ENCODE assay signal across 14 cellular contexts in genomic region chr20:63254237-63254535, GRCh38. TPM values are rescaled to one million over a fixed set of nuclear protein-coding genes. Genes with fewer than 3 reads are reported as not detected.
A peak's percentile ranks its signal among the peaks of the same experiment; 100 is the strongest.
DNase-seq lines count a peak whose midpoint lies in the region; ATAC-seq and TF ChIP-seq lines count a peak whose summit lies in the region.
"Had no signal": no experiment of that assay in that cellular context is flagged by ENCODE, and none has a peak within 500 bp of the region (broad histone marks: within the 10 kb centered on the region; RNA-seq: fewer than 3 reads in every experiment).

Gene NKAIN4, minus strand, starts transcription at chr20:63254463. Its CDS starts 13 bp downstream, at chr20:63254450.

- in situ Hi-C loops in G401 (cut with HindIII; ENCODE audit: low sequenced_read_pairs): no loop called here

- ATAC-seq in activated B cell treated with CpG ODN at 0.5 μM for 24 hours (ENCODE audit: low read depth): no peak
- ATAC-seq in HG03139 (IDR thresholded peaks at IDR 0.05; ENCODE audit: unreplicated experiment): no peak
- ATAC-seq: body of pancreas had no signal

- no peak for DNase-seq in Caco-2
- DNase-seq in activated B cell treated with CpG ODN at 0.5 μM for 24 hours: no peak
- no peak for DNase-seq in retinal pigment epithelial cell (ENCODE audit: low read depth)
- DNase-seq in T1000 (lab: John Stamatoyannopoulos, UW): no peak
- no peak for DNase-seq in activated CD4-positive, alpha-beta memory T cell treated with anti-CD3 and anti-CD28 coated beads for 36 hours
- no peak for DNase-seq in G401 (ENCODE audit: low spot score)
- DNase-seq: NCI-H1092 treated with DMSO at 0.1 percent for 48 hours, T-helper 9 cell had no signal

- H3K4me1 Mint-ChIP-seq in Caco-2 (ENCODE audit: low read depth, unreplicated experiment): peaks cover 52% of the 10 kb centered on the region
- H3K4me1 Mint-ChIP-seq in activated B cell treated with CpG ODN at 0.5 μM for 24 hours: peaks cover 14% of the 10 kb centered on the region
- peaks cover 3% of the 10 kb centered on the region for H3K4me1 Mint-ChIP-seq in activated CD4-positive, alpha-beta memory T cell treated with anti-CD3 and anti-CD28 coated beads for 36 hours (ENCODE audit: low read depth)

- H3K4me3 ChIP-seq in Caco-2 (ENCODE audit: low read depth, low read length) (peak within 1 kb of the TSS; percentile 13), iPS-18a (ENCODE audit: low read length) (peak within 1 kb of the TSS; percentile 53), retinal pigment epithelial cell (ENCODE audit: low read length) (peak within 1 kb of the TSS; percentile 32)
- H3K4me3 ChIP-seq: body of pancreas had no signal

- TF ChIP-seq CTCF in Caco-2 (IDR thresholded peaks at IDR 0.05; ENCODE audit: insufficient read depth in 1 of 2, low read depth in 1 of 2, low read length in 1 of 2, severe bottlenecking in 1 of 2, unreplicated experiment in 1 of 2) (no peak), activated B cell treated with CpG ODN at 0.5 μM for 24 hours (IDR thresholded peaks at IDR 0.05) (no peak), retinal pigment epithelial cell (conservative IDR thresholded peaks at IDR 0.05; ENCODE audit: low read depth, low read length) (no peak)

- POLR2A ChIA-PET in Caco-2 (lab: Charles Lee): no interaction called here
- POLR2A ChIA-PET in activated B cell treated with CpG ODN at 0.5 μM for 24 hours (lab: Charles Lee): no interaction called here
- POLR2A ChIA-PET in activated CD4-positive, alpha-beta memory T cell treated with anti-CD3 and anti-CD28 coated beads for 36 hours (lab: Charles Lee): no interaction called here

- CTCF ChIA-PET in Caco-2 (lab: Charles Lee): interaction anchor here (1.4 to 3.2 kb wide), 3 partner anchors 11 to 31 kb away, joined by 4 to 23 read pairs (median 6); no protein-coding TSS in a partner anchor
- CTCF ChIA-PET in activated B cell treated with CpG ODN at 0.5 μM for 24 hours (lab: Charles Lee): no interaction called here
- CTCF ChIA-PET in activated CD4-positive, alpha-beta memory T cell treated with anti-CD3 and anti-CD28 coated beads for 36 hours (lab: Charles Lee): interaction anchor here (2.3 kb wide), 1 partner anchor 31 kb away, joined by 6 read pairs; no protein-coding TSS in a partner anchor

- H3K9me3 Mint-ChIP-seq in Caco-2 (ENCODE audit: unreplicated experiment): no peaks in the 10 kb centered on the region
- H3K9me3 Mint-ChIP-seq in activated B cell treated with CpG ODN at 0.5 μM for 24 hours: no peaks in the 10 kb centered on the region
- H3K9me3 Mint-ChIP-seq in activated CD4-positive, alpha-beta memory T cell treated with anti-CD3 and anti-CD28 coated beads for 36 hours: no peaks in the 10 kb centered on the region
- H3K9me3 Mint-ChIP-seq: stimulated activated naive CD8-positive, alpha-beta T cell treated with anti-CD3 and anti-CD28 coated beads, Interleukin-15, Interleukin-2, amounts not matched to agents 100 ng/mL and 50 ng/mL, for 24 hours had no signal

- no peaks in the 10 kb centered on the region for H3K9me3 ChIP-seq in Caco-2
- H3K9me3 ChIP-seq in iPS-18a (ENCODE audit: control insufficient read depth, low read depth, low read length): no peaks in the 10 kb centered on the region
- H3K9me3 ChIP-seq: body of pancreas had no signal

- H3K36me3 ChIP-seq in Caco-2 (ENCODE audit: control insufficient read depth, insufficient read depth, low read length) (no peaks in the 10 kb centered on the region), iPS-18a (ENCODE audit: control insufficient read depth, low read depth, low read length) (no peaks in the 10 kb centered on the region)

- H3K9ac ChIP-seq in iPS-18a (ENCODE audit: low read length): no peak within 1 kb of the TSS

- peaks cover 9% of the 10 kb centered on the region for H3K36me3 Mint-ChIP-seq in Caco-2 (ENCODE audit: insufficient read depth, unreplicated experiment)
- H3K36me3 Mint-ChIP-seq in activated B cell treated with CpG ODN at 0.5 μM for 24 hours (ENCODE audit: low read depth): no peaks in the 10 kb centered on the region
- no peaks in the 10 kb centered on the region for H3K36me3 Mint-ChIP-seq in activated CD4-positive, alpha-beta memory T cell treated with anti-CD3 and anti-CD28 coated beads for 36 hours

- H3K27me3 Mint-ChIP-seq in Caco-2 (ENCODE audit: insufficient read depth, unreplicated experiment) (no peaks in the 10 kb centered on the region), activated B cell treated with CpG ODN at 0.5 μM for 24 hours (peaks cover 39% of the 10 kb centered on the region)
- H3K27me3 Mint-ChIP-seq in activated CD4-positive, alpha-beta memory T cell treated with anti-CD3 and anti-CD28 coated beads for 36 hours: peaks cover 43% of the 10 kb centered on the region

- peaks cover 56% of the 10 kb centered on the region for H3K4me1 ChIP-seq in Caco-2
- H3K4me1 ChIP-seq in iPS-18a (ENCODE audit: control insufficient read depth, low read depth, low read length): peaks cover 13% of the 10 kb centered on the region

- H3K27me3 ChIP-seq in Caco-2 (replicated peaks; ENCODE audit: control insufficient read depth, insufficient read depth, low read length): no peaks in the 10 kb centered on the region
- peaks cover 39% of the 10 kb centered on the region for H3K27me3 ChIP-seq in iPS-18a (ENCODE audit: control insufficient read depth, insufficient read depth, low read length)

- peak within 1 kb of the TSS; percentile 20 for H3K27ac Mint-ChIP-seq in Caco-2 (ENCODE audit: unreplicated experiment)
- H3K27ac Mint-ChIP-seq in activated B cell treated with CpG ODN at 0.5 μM for 24 hours: no peak within 1 kb of the TSS
- H3K27ac Mint-ChIP-seq in activated CD4-positive, alpha-beta memory T cell treated with anti-CD3 and anti-CD28 coated beads for 36 hours: no peak within 1 kb of the TSS
- H3K27ac Mint-ChIP-seq: stimulated activated naive CD8-positive, alpha-beta T cell treated with anti-CD3 and anti-CD28 coated beads, Interleukin-15, Interleukin-2, amounts not matched to agents 100 ng/mL and 50 ng/mL, for 24 hours had no signal

- H3K27ac ChIP-seq in iPS-18a (ENCODE audit: low read length): no peak within 1 kb of the TSS
- H3K27ac ChIP-seq: body of pancreas had no signal

- intact Hi-C loops in Caco-2 (cut with micrococcal nuclease; ENCODE audit: unreplicated experiment): no loop called here
- intact Hi-C loops in activated B cell treated with CpG ODN at 0.5 μM for 24 hours (cut with micrococcal nuclease): loop anchor here (5.0 to 10.0 kb wide), 2 partner anchors 72 to 199 kb away; no protein-coding TSS in a partner anchor
- intact Hi-C loops in activated CD4-positive, alpha-beta memory T cell treated with anti-CD3 and anti-CD28 coated beads for 36 hours (cut with micrococcal nuclease): no loop called here

- no TSS peak for BruUV-seq in Caco-2 (replicated peaks; lab: Mats Ljungman, UMichigan)

- H3K4me3 Mint-ChIP-seq in Caco-2 (ENCODE audit: unreplicated experiment): peak within 1 kb of the TSS; percentile 59
- peak within 1 kb of the TSS; percentile 64 for H3K4me3 Mint-ChIP-seq in activated B cell treated with CpG ODN at 0.5 μM for 24 hours
- H3K4me3 Mint-ChIP-seq in activated CD4-positive, alpha-beta memory T cell treated with anti-CD3 and anti-CD28 coated beads for 36 hours: no peak within 1 kb of the TSS

RNA-seq across cellular contexts. Expression of gene NKAIN4, which starts in this region (rescaled TPM):
- total RNA-seq in Caco-2 (2022) (2.1 and 2.7 TPM in 2 replicates), activated B cell treated with CpG ODN at 0.5 μM for 24 hours (not detected in 2 replicates)
- total RNA-seq in activated CD4-positive, alpha-beta memory T cell treated with anti-CD3 and anti-CD28 coated beads for 36 hours: not detected
- 6.8 and 11.3 TPM in 2 replicates for total RNA-seq in G401 (2014; rRNA removed; shearing (Covaris generic))
- total RNA-seq: body of pancreas, HT-29, mononuclear cell had no signal
